Comparison of ENCODE assay signal across 8 cellular contexts in genomic region chr17:82052638-82053059, GRCh38. TPM values are rescaled to one million over a fixed set of nuclear protein-coding genes. Genes with fewer than 3 reads are reported as not detected.
DNase-seq lines count a peak whose midpoint lies in the region; ATAC-seq and TF ChIP-seq lines count a peak whose summit lies in the region.

No MANE protein-coding gene starts in this region.

- 0 out of 2 replicates have a peak overlapping the region, but pooled peaks have one; percentile 26 for H3K27ac ChIP-seq in GM23248
- peak overlapping the region; percentile 87 for H3K27ac ChIP-seq in VCaP

- TF ChIP-seq CTCF in VCaP (conservative IDR thresholded peaks at IDR 0.05) (no peak), glutamatergic neuron (IDR thresholded peaks at IDR 0.05; ENCODE audit: partially characterized antibody, unreplicated experiment) (no peak)

- H3K36me3 Mint-ChIP-seq in glutamatergic neuron (ENCODE audit: unreplicated experiment) = no peaks in the 10 kb centered on the region

- H3K4me3 Mint-ChIP-seq in glutamatergic neuron (ENCODE audit: unreplicated experiment) = peak overlapping the region; percentile 74

- H3K9me3 ChIP-seq in GM23248 (ENCODE audit: low read depth) = no peaks in the 10 kb centered on the region

- peaks cover 33% of the 10 kb centered on the region for H3K79me2 ChIP-seq in GM23248 (ENCODE audit: insufficient read depth)

- no peaks in the 10 kb centered on the region for H3F3A ChIP-seq in GM23248 (ENCODE audit: insufficient read depth)

- ATAC-seq in HG03135 (IDR thresholded peaks at IDR 0.05; ENCODE audit: unreplicated experiment) = no peak

- WGBS in GM23248 (ENCODE audit: low coverage in 1 of 2, low lambda C conversion rate in 2 of 2, missing lambda C conversion rate in 2 of 2), 2 experiments = 17 to 27% methylated on average over 10 to 19 of the region's 19 CpGs

- peaks cover 6% of the 10 kb centered on the region for H3K4me1 ChIP-seq in GM23248 (ENCODE audit: insufficient read depth)

- peak overlapping the region; percentile 86 for H3K9ac ChIP-seq in GM23248

- H3K4me3 ChIP-seq in GM23248 (peak overlapping the region; percentile 98), skeletal muscle cell (ENCODE audit: low read depth, low read length) (peak overlapping the region; percentile 71)

- H2AFZ ChIP-seq in GM23248 = no peak overlapping the region

- no peaks in the 10 kb centered on the region for H3K4me1 Mint-ChIP-seq in glutamatergic neuron (ENCODE audit: low read depth, unreplicated experiment)

- in situ Hi-C loops in GM23248 (cut with MboI) = no loop called here

- no peaks in the 10 kb centered on the region for H3K9me3 Mint-ChIP-seq in glutamatergic neuron (ENCODE audit: unreplicated experiment)

- peaks cover 1% of the 10 kb centered on the region for H3K27me3 Mint-ChIP-seq in glutamatergic neuron (ENCODE audit: unreplicated experiment)

- no peaks in the 10 kb centered on the region for H3K9me2 ChIP-seq in GM23248 (ENCODE audit: insufficient read depth)

- peak overlapping the region; percentile 98 for H3K4me2 ChIP-seq in GM23248 (ENCODE audit: unreplicated experiment)

- H3K36me3 ChIP-seq in GM23248 (ENCODE audit: low read depth) = no peaks in the 10 kb centered on the region

- intact Hi-C loops in posterior vena cava (cut with DNase I) = no loop called here

- H4K20me1 ChIP-seq in GM23248 (ENCODE audit: insufficient read depth) = no peaks in the 10 kb centered on the region

- H3K27ac Mint-ChIP-seq in glutamatergic neuron (ENCODE audit: unreplicated experiment) = no peak overlapping the region

- H3K27me3 ChIP-seq in GM23248 (replicated peaks; ENCODE audit: insufficient read depth) = no peaks in the 10 kb centered on the region

- peak; percentile 55 for DNase-seq in GM23248
- no peak for DNase-seq in glutamatergic neuron
- no peak for DNase-seq in skeletal muscle cell (ENCODE audit: low read depth)
- DNase-seq in SKM-1 (lab: John Stamatoyannopoulos, UW; ENCODE audit: unreplicated experiment) = no peak
- no peak for DNase-seq in GDM1 (lab: John Stamatoyannopoulos, UW)
- DNase-seq in posterior vena cava (ENCODE audit: low spot score) = no peak

RNA-seq across cellular contexts. Expression of gene GPS1, which starts 1.0 kb away (rescaled TPM):
- total RNA-seq in GM23248 (2014; rRNA removed; shearing (Covaris generic)) = 130 and 138 TPM in 2 replicates
- polyA plus RNA-seq in GM23248 (2016; fragmentation: Nextera tagmentation; extraction: Ambion mirVana) = 101 and 104 TPM in 2 replicates
- total RNA-seq in glutamatergic neuron (ENCODE audit: unreplicated experiment) (115 TPM), posterior vena cava (10 to 100 TPM; 54.6 to 62.7 TPM)

RNA-seq across cellular contexts. Expression of gene RFNG, which starts 1.0 kb away (rescaled TPM):
- 59.8 and 61.2 TPM in 2 replicates for total RNA-seq in GM23248 (2014; rRNA removed; shearing (Covaris generic))
- 10.6 and 11.8 TPM in 2 replicates for polyA plus RNA-seq in GM23248 (2016; fragmentation: Nextera tagmentation; extraction: Ambion mirVana)
- total RNA-seq in glutamatergic neuron (ENCODE audit: unreplicated experiment) = 50.8 TPM
- total RNA-seq in posterior vena cava = 10 to 100 TPM; 23.7 to 26.4 TPM

RNA-seq across cellular contexts. Expression of gene DUS1L, which starts 13.0 kb away (rescaled TPM):
- 61.2 and 96.4 TPM in 2 replicates for total RNA-seq in GM23248 (2014; rRNA removed; shearing (Covaris generic))
- polyA plus RNA-seq in GM23248 (2016; fragmentation: Nextera tagmentation; extraction: Ambion mirVana) = 13.3 and 27.7 TPM in 2 replicates
- total RNA-seq in glutamatergic neuron (ENCODE audit: unreplicated experiment) = 122 TPM
- 10 to 100 TPM; 47.8 to 48.6 TPM for total RNA-seq in posterior vena cava

RNA-seq across cellular contexts. Expression of gene DCXR, which starts 15.2 kb away (rescaled TPM):
- total RNA-seq in GM23248 (2014; rRNA removed; shearing (Covaris generic)) = 75.8 and 83.5 TPM in 2 replicates
- polyA plus RNA-seq in GM23248 (2016; fragmentation: Nextera tagmentation; extraction: Ambion mirVana) = 69.9 and 70.2 TPM in 2 replicates
- total RNA-seq in glutamatergic neuron (ENCODE audit: unreplicated experiment) = 89.5 TPM
- total RNA-seq in posterior vena cava = 10 to 100 TPM; 44.1 to 52.1 TPM

RNA-seq across cellular contexts. Expression of gene RAC3, which starts 21.2 kb away (rescaled TPM):
- 5.4 and 7.9 TPM in 2 replicates for total RNA-seq in GM23248 (2014; rRNA removed; shearing (Covaris generic))
- polyA plus RNA-seq in GM23248 (2016; fragmentation: Nextera tagmentation; extraction: Ambion mirVana) = 1.3 and 1.8 TPM in 2 replicates
- total RNA-seq in glutamatergic neuron (ENCODE audit: unreplicated experiment) (46.0 TPM), posterior vena cava (1 to 10 TPM; 1.0 to 1.3 TPM)
